11 cellular contexts compared by ENCODE assay signal in genomic region chr15:69467636-69468035, GRCh38. TPM values are rescaled to one million over a fixed set of nuclear protein-coding genes. Genes with fewer than 3 reads are reported as not detected.
DNase-seq lines count a peak whose midpoint lies in the region; ATAC-seq and TF ChIP-seq lines count a peak whose summit lies in the region.
"Had no signal": no experiment of that assay in that cellular context is flagged by ENCODE, and none has a peak within 500 bp of the region (broad histone marks: within the 10 kb centered on the region; RNA-seq: fewer than 3 reads in every experiment).

No MANE protein-coding gene starts in this region.

- no peak overlapping the region for H3K4me3 Mint-ChIP-seq in activated naive CD8-positive, alpha-beta T cell treated with anti-CD3 and anti-CD28 coated beads for 36 hours
- H3K4me3 Mint-ChIP-seq in osteocyte (ENCODE audit: unreplicated experiment), result no peak overlapping the region

- H3K27ac ChIP-seq in HL-60 (replicated peaks), result peak overlapping the region; percentile 13
- H3K27ac ChIP-seq: neutrophil had no signal

- no peaks in the 10 kb centered on the region for H3K9me3 Mint-ChIP-seq in activated naive CD8-positive, alpha-beta T cell treated with anti-CD3 and anti-CD28 coated beads for 36 hours
- H3K9me3 Mint-ChIP-seq in osteocyte (ENCODE audit: unreplicated experiment), result no peaks in the 10 kb centered on the region

- no peaks in the 10 kb centered on the region for H3K27me3 Mint-ChIP-seq in activated naive CD8-positive, alpha-beta T cell treated with anti-CD3 and anti-CD28 coated beads for 36 hours
- no peaks in the 10 kb centered on the region for H3K27me3 Mint-ChIP-seq in osteocyte (ENCODE audit: unreplicated experiment)
- H3K27me3 Mint-ChIP-seq: activated CD4-positive, alpha-beta T cell treated with anti-CD3 and anti-CD28 coated beads for 36 hours had no signal

- peaks cover 37% of the 10 kb centered on the region for H3K4me1 Mint-ChIP-seq in activated naive CD8-positive, alpha-beta T cell treated with anti-CD3 and anti-CD28 coated beads for 36 hours
- H3K4me1 Mint-ChIP-seq in osteocyte (ENCODE audit: unreplicated experiment), result peaks cover 9% of the 10 kb centered on the region

- H3K36me3 Mint-ChIP-seq in activated naive CD8-positive, alpha-beta T cell treated with anti-CD3 and anti-CD28 coated beads for 36 hours, result no peaks in the 10 kb centered on the region
- H3K36me3 Mint-ChIP-seq in osteocyte (ENCODE audit: unreplicated experiment), result no peaks in the 10 kb centered on the region

- no peak overlapping the region for H3K4me3 ChIP-seq in HL-60 (replicated peaks; ENCODE audit: insufficient read depth, low read length)
- H3K4me3 ChIP-seq: HAP-1 had no signal

- H3K27me3 ChIP-seq in HL-60 (ENCODE audit: insufficient read depth, poor library complexity, severe bottlenecking), result no peaks in the 10 kb centered on the region
- H3K27me3 ChIP-seq: neutrophil had no signal

- no peak for ATAC-seq in GM19395 (IDR thresholded peaks at IDR 0.05; ENCODE audit: unreplicated experiment)
- ATAC-seq in GM18873 (IDR thresholded peaks at IDR 0.05; ENCODE audit: low FRiP score, unreplicated experiment), result no peak

- TF ChIP-seq CTCF in HL-60 (IDR thresholded peaks at IDR 0.05; ENCODE audit: insufficient read depth, low read length) (no peak), osteocyte (IDR thresholded peaks at IDR 0.05) (no peak)

- DNase-seq in NCI-H510A treated with DMSO at 0.1 percent for 48 hours (lab: John Stamatoyannopoulos, UW), result peak; percentile 51
- no peak for DNase-seq in NCI-H510A (lab: John Stamatoyannopoulos, UW)
- no peak for DNase-seq in HL-60 (ENCODE audit: low read depth in 1 of 2, low spot score in 1 of 2)
- DNase-seq in activated naive CD8-positive, alpha-beta T cell treated with anti-CD3 and anti-CD28 coated beads for 36 hours, result no peak
- peak; percentile 72 for DNase-seq in osteocyte (ENCODE audit: extremely low spot score, unreplicated experiment)
- no peak for DNase-seq in activated gamma-delta T cell treated with Interleukin-2 at 50 U/mL for 16 hours

- peak overlapping the region; percentile 85 for H3K27ac Mint-ChIP-seq in activated naive CD8-positive, alpha-beta T cell treated with anti-CD3 and anti-CD28 coated beads for 36 hours
- H3K27ac Mint-ChIP-seq in osteocyte (ENCODE audit: unreplicated experiment), result no peak overlapping the region

RNA-seq across cellular contexts. Expression of gene RPLP1, which starts 15.0 kb away (rescaled TPM):
- 1,000 to 10,000 TPM; 2,276 to 2,343 TPM for total RNA-seq in activated naive CD8-positive, alpha-beta T cell treated with anti-CD3 and anti-CD28 coated beads for 36 hours
- total RNA-seq in osteocyte, result 1,498 and 1,580 TPM in 2 replicates

RNA-seq across cellular contexts. Expression of gene KIF23, which starts 53.5 kb away (rescaled TPM):
- total RNA-seq in activated naive CD8-positive, alpha-beta T cell treated with anti-CD3 and anti-CD28 coated beads for 36 hours, result 10 to 100 TPM; 57.3 to 63.5 TPM
- total RNA-seq in osteocyte, result 12.4 and 14.0 TPM in 2 replicates

Comparison
In these comparisons a context has a peak if more than half of its experiments do, and no peak if none do; other contexts are left out.
1. DNase-seq: peak in NCI-H510A treated with DMSO at 0.1 percent for 48 hours (single experiment) and osteocyte (single experiment); none in NCI-H510A (single experiment), HL-60 (0 of 2), activated naive CD8-positive, alpha-beta T cell treated with anti-CD3 and anti-CD28 coated beads for 36 hours (single experiment) and activated gamma-delta T cell treated with Interleukin-2 at 50 U/mL for 16 hours (single experiment).